ENCODE assay signal across 10 cellular contexts in the genomic region with DNA sequence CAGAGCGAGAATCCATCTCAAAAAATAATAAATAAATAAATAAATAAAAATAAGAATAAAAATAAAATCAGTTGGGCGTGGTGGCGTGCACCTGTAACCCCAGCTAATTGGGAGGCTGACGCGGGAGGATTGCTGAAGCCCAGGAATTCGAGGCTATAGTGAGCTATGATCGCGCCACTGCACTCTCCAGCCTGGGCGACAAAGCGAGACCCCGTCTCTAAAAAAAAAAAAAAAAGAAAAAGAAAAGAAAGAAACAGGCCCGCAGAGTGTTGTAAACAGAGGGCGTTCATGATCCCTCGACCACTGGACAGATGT. TPM values are rescaled to one million over a fixed set of nuclear protein-coding genes. Genes with fewer than 3 reads are reported as not detected.
DNase-seq lines count a peak whose midpoint lies in the region; ATAC-seq and TF ChIP-seq lines count a peak whose summit lies in the region.
"Had no signal": no experiment of that assay in that cellular context is flagged by ENCODE, and none has a peak within 500 bp of the region (broad histone marks: within the 10 kb centered on the region; RNA-seq: fewer than 3 reads in every experiment).

No MANE protein-coding gene starts in this region.

- H3K4me1 ChIP-seq in BLaER1 (peaks cover 73% of the 10 kb centered on the region), MM.1S (ENCODE audit: low read length) (peaks cover 7% of the 10 kb centered on the region), neural progenitor cell (peaks cover 20% of the 10 kb centered on the region)

- DNase-seq in MM.1S (no peak), dorsolateral prefrontal cortex (no peak), neural progenitor cell (ENCODE audit: low spot score) (no peak), cerebellar nuclear complex (lab: John Stamatoyannopoulos, UW) (no peak), COLO829 (ENCODE audit: low spot score) (no peak), globus pallidus (ENCODE audit: low spot score) (no peak)

- peak overlapping the region; percentile 78 for H3K4me3 Mint-ChIP-seq in neural progenitor cell

- no peak overlapping the region for H3K27ac Mint-ChIP-seq in neural progenitor cell

- H3K79me2 ChIP-seq in MM.1S (ENCODE audit: low read length) (peaks cover 4% of the 10 kb centered on the region), neural progenitor cell (ENCODE audit: low read depth) (peaks cover 7% of the 10 kb centered on the region)

- no peaks in the 10 kb centered on the region for H3K9me3 Mint-ChIP-seq in neural progenitor cell

- H3K36me3 ChIP-seq in BLaER1 (peaks cover 13% of the 10 kb centered on the region), MM.1S (replicated peaks; ENCODE audit: insufficient read depth, low read length) (no peaks in the 10 kb centered on the region), neural progenitor cell (no peaks in the 10 kb centered on the region)

- intact Hi-C loops in dorsolateral prefrontal cortex (cut with DNase I) = loop anchor here (2.0 to 5.0 kb wide), 5 partner anchors 44 to 177 kb away; partner anchors contain the start of genes BLVRB (in 2 of the 2), C19orf47 (in 1 of the 2) and PLD3 (in 1 of the 2)

- H3K9ac ChIP-seq in BLaER1 (peak overlapping the region; percentile 83; the same call in 1 of the 2 replicates), MM.1S (ENCODE audit: low read length) (peak overlapping the region; percentile 78; the same call in 1 of the 2 replicates), neural progenitor cell (no peak overlapping the region)

- TF ChIP-seq CTCF in MM.1S (IDR thresholded peaks at IDR 0.05; ENCODE audit: low read length) (no peak), dorsolateral prefrontal cortex (IDR thresholded peaks at IDR 0.05 in 54 of 56, conservative IDR thresholded peaks at IDR 0.05 in 2 of 56; ENCODE audit: low read depth in 1 of 56, partially characterized antibody in 56 of 56) (no peak), neural progenitor cell (IDR thresholded peaks at IDR 0.05) (no peak)

- H4K20me1 ChIP-seq in BLaER1 (no peaks in the 10 kb centered on the region), MM.1S (ENCODE audit: insufficient read depth, low read length) (no peaks in the 10 kb centered on the region), neural progenitor cell (ENCODE audit: low read depth) (no peaks in the 10 kb centered on the region)

- H3K4me2 ChIP-seq in BLaER1 (peak overlapping the region; percentile 97), MM.1S (ENCODE audit: low read depth, low read length) (peak overlapping the region; percentile 95; the same call in 1 of the 2 replicates), neural progenitor cell (peak overlapping the region; percentile 89)

- H3K4me3 ChIP-seq in BLaER1 (peak overlapping the region; percentile 80), MM.1S (ENCODE audit: low read length) (peak overlapping the region; percentile 79), dorsolateral prefrontal cortex (peak overlapping the region; percentile 39 to 91 (median 72)), neural progenitor cell (peak overlapping the region; percentile 56)

- no peaks in the 10 kb centered on the region for H3K27me3 ChIP-seq in BLaER1
- H3K27me3 ChIP-seq in MM.1S (replicated peaks; ENCODE audit: insufficient read depth, low read length) = no peaks in the 10 kb centered on the region; the same call in 1 of the 2 replicates
- H3K27me3 ChIP-seq in dorsolateral prefrontal cortex = no peaks in the 10 kb centered on the region
- no peaks in the 10 kb centered on the region for H3K27me3 ChIP-seq in neural progenitor cell

- no peaks in the 10 kb centered on the region for H3K36me3 Mint-ChIP-seq in neural progenitor cell

- H3F3A ChIP-seq in MM.1S (ENCODE audit: insufficient read depth, low read length) = peaks cover 5% of the 10 kb centered on the region
- H3F3A ChIP-seq in neural progenitor cell (ENCODE audit: low read depth) = peaks cover 38% of the 10 kb centered on the region

- peak overlapping the region; percentile 87; the same call in 1 of the 2 replicates for H3K27ac ChIP-seq in BLaER1
- peak overlapping the region; percentile 80; the same call in 1 of the 2 replicates for H3K27ac ChIP-seq in MM.1S (ENCODE audit: low read length)
- peak overlapping the region; percentile 76 to 100 (median 98) for H3K27ac ChIP-seq in dorsolateral prefrontal cortex
- no peak overlapping the region for H3K27ac ChIP-seq in neural progenitor cell

- no peaks in the 10 kb centered on the region for H3K9me3 ChIP-seq in BLaER1
- H3K9me3 ChIP-seq in MM.1S (replicated peaks; ENCODE audit: insufficient read depth, low read length) = no peaks in the 10 kb centered on the region
- H3K9me3 ChIP-seq in neural progenitor cell (ENCODE audit: low read depth) = no peaks in the 10 kb centered on the region

- peaks cover 7% of the 10 kb centered on the region for H3K27me3 Mint-ChIP-seq in neural progenitor cell (ENCODE audit: insufficient read depth, low read depth)

- H2AFZ ChIP-seq in MM.1S (ENCODE audit: low read length) (peak overlapping the region; percentile 88), neural progenitor cell (replicated peaks) (peak overlapping the region; percentile 82)

- no peak for ATAC-seq in HG03457 (IDR thresholded peaks at IDR 0.05; ENCODE audit: unreplicated experiment)

- no peaks in the 10 kb centered on the region for H3K9me2 ChIP-seq in MM.1S (replicated peaks; ENCODE audit: insufficient read depth, low read length)

- peaks cover 32% of the 10 kb centered on the region for H3K4me1 Mint-ChIP-seq in neural progenitor cell

RNA-seq across cellular contexts. Expression of gene SERTAD1, which starts 5.4 kb away (rescaled TPM):
- total RNA-seq in dorsolateral prefrontal cortex = 10 to 100 TPM in 13 of 120 experiments, 1 to 10 TPM in 107; 2.3 to 23.0 (median 5.5) TPM
- 2.4 and 5.5 TPM in 2 replicates for total RNA-seq in neural progenitor cell (ENCODE audit: low replicate concordance)

RNA-seq across cellular contexts. Expression of gene PRX, which starts 7.2 kb away (rescaled TPM):
- 10 to 100 TPM in 4 of 120 experiments, 1 to 10 TPM in 116; 1.7 to 19.0 (median 5.1) TPM for total RNA-seq in dorsolateral prefrontal cortex
- total RNA-seq in neural progenitor cell (ENCODE audit: low replicate concordance) = 1.4 and 4.7 TPM in 2 replicates

RNA-seq across cellular contexts. Expression of gene SERTAD3, which starts 23.7 kb away (rescaled TPM):
- 10 to 100 TPM in 59 of 120 experiments, 1 to 10 TPM in 61; 3.5 to 29.8 (median 9.8) TPM for total RNA-seq in dorsolateral prefrontal cortex
- total RNA-seq in neural progenitor cell (ENCODE audit: low replicate concordance) = 15.3 and 27.4 TPM in 2 replicates

RNA-seq across cellular contexts. Expression of gene HIPK4, which starts 30.4 kb away (rescaled TPM):
- total RNA-seq in dorsolateral prefrontal cortex (under 1 TPM in 5 of 120 experiments, not detected in 115; 0.18 to 0.45 (median 0.22) TPM), neural progenitor cell (ENCODE audit: low replicate concordance) (0.34 TPM in 1 of 2 replicates, not detected in the other)
- total RNA-seq: esophagus mucosa, NCI-H460 had no signal

RNA-seq across cellular contexts. Expression of gene BLVRB, which starts 45.1 kb away (rescaled TPM):
- total RNA-seq in dorsolateral prefrontal cortex (10 to 100 TPM; 22.5 to 59.4 (median 36.1) TPM), neural progenitor cell (ENCODE audit: low replicate concordance) (11.3 and 24.4 TPM in 2 replicates)
